ENCODE assay signal across 8 cellular contexts in genomic region chr1:9292361-9293240, GRCh38. TPM values are rescaled to one million over a fixed set of nuclear protein-coding genes. Genes with fewer than 3 reads are reported as not detected.
DNase-seq lines count a peak whose midpoint lies in the region; ATAC-seq and TF ChIP-seq lines count a peak whose summit lies in the region.

SPSB1 (plus strand) TSS chr1:9292894; CDS start chr1:9355892, 62,998 bp downstream.

- H3K9ac ChIP-seq in HCT116 (ENCODE audit: low read length), result peak within 1 kb of the TSS; percentile 76

- no peaks in the 10 kb centered on the region for H3K27me3 Mint-ChIP-seq in Caco-2 (ENCODE audit: insufficient read depth, unreplicated experiment)

- BruUV-seq in Caco-2 (replicated peaks; lab: Mats Ljungman, UMichigan) (no TSS peak), HCT116 (replicated peaks; lab: Mats Ljungman, UMichigan) (no TSS peak)

- H3K4me1 Mint-ChIP-seq in Caco-2 (ENCODE audit: low read depth, unreplicated experiment), result peaks cover 6% of the 10 kb centered on the region
- peaks cover 17% of the 10 kb centered on the region for H3K4me1 Mint-ChIP-seq in stimulated activated effector memory CD8-positive, alpha-beta T cell treated with anti-CD3 and anti-CD28 coated beads, Interleukin-12 subunit alpha, Interleukin-12 subunit beta, amount 100 ng/mL, for 72 hours

- POLR2A ChIA-PET in Caco-2 (lab: Charles Lee) (interaction anchor here (0.6 kb wide), 1 partner anchor 187 kb away, joined by 3 read pairs; no protein-coding TSS in a partner anchor), HCT116 (lab: Charles Lee) (interaction anchor here (0.9 kb wide), 1 partner anchor 12 kb away, joined by 3 read pairs; no protein-coding TSS in a partner anchor)

- peak; percentile 64 for ATAC-seq in HCT116
- peak; percentile 74 for ATAC-seq in mucosa of descending colon
- peak; percentile 69 for ATAC-seq in stimulated activated effector memory CD8-positive, alpha-beta T cell treated with anti-CD3 and anti-CD28 coated beads, Interleukin-12 subunit alpha, Interleukin-12 subunit beta, amount 100 ng/mL, for 72 hours
- ATAC-seq in HG03565 (IDR thresholded peaks at IDR 0.05; ENCODE audit: unreplicated experiment), result no peak

- intact Hi-C loops in Caco-2 (cut with micrococcal nuclease; ENCODE audit: unreplicated experiment) (loop anchor here (5.0 kb wide), 1 partner anchor 145 kb away; no protein-coding TSS in a partner anchor), HCT116 (cut with micrococcal nuclease) (no loop called here), mucosa of descending colon (cut with DNase I, micrococcal nuclease) (loop anchor here (10.0 kb wide), 2 partner anchors 72 to 142 kb away; no protein-coding TSS in a partner anchor)

- RAD21 ChIA-PET in HCT116 (lab: Charles Lee; ENCODE audit: low non-redundant PET in 1 of 2, low total read pairs in 2 of 2, uncharacterized antibody in 2 of 2, unreplicated experiment in 2 of 2), result interaction anchor here in 1 of 2 experiments (1.1 kb wide), 1 partner anchor 163 kb away, joined by 4 read pairs; no protein-coding TSS in a partner anchor

- H3K9me3 ChIP-seq in Caco-2 (peaks cover 10% of the 10 kb centered on the region), HCT116 (ENCODE audit: control insufficient read depth in 1 of 2, insufficient read depth in 1 of 2, low read depth in 1 of 2, low read length in 2 of 2) (peaks cover 3 to 7% of the 10 kb centered on the region in 2 experiments; a peak in 2 of 4 replicates), mucosa of descending colon (peaks cover 14% of the 10 kb centered on the region)

- peak within 1 kb of the TSS; percentile 97 for H3K4me2 ChIP-seq in HCT116 (ENCODE audit: low read length)

- H3K36me3 ChIP-seq in Caco-2 (ENCODE audit: control insufficient read depth, insufficient read depth, low read length), result no peaks in the 10 kb centered on the region; the same call in 1 of the 2 replicates
- 0 out of 4 replicates have a peak, but pooled peaks cover 0 to 3% of the 10 kb centered on the region in 2 experiments for H3K36me3 ChIP-seq in HCT116 (ENCODE audit: control insufficient read depth in 1 of 2, insufficient read depth in 2 of 2, low read length in 2 of 2)
- no peaks in the 10 kb centered on the region for H3K36me3 ChIP-seq in mucosa of descending colon (ENCODE audit: low read depth)

- TF ChIP-seq RAD21 in HCT116 (IDR thresholded peaks at IDR 0.05; ENCODE audit: low read depth), result no peak

- peaks cover 43% of the 10 kb centered on the region for H3K79me2 ChIP-seq in HCT116 (ENCODE audit: insufficient read depth, low read length)

- no peak within 1 kb of the TSS for H2AFZ ChIP-seq in HCT116 (ENCODE audit: low read depth, low read length, poor library complexity, severe bottlenecking)

- H3K27me3 ChIP-seq in Caco-2 (replicated peaks; ENCODE audit: control insufficient read depth, insufficient read depth, low read length) (no peaks in the 10 kb centered on the region), HCT116 (ENCODE audit: insufficient read depth, low read length) (no peaks in the 10 kb centered on the region)

- H3K9me2 ChIP-seq in HCT116 (ENCODE audit: insufficient read depth), result no peaks in the 10 kb centered on the region

- peak within 1 kb of the TSS; percentile 51 for H3K27ac ChIP-seq in HCT116 (ENCODE audit: low read depth, low read length)

- H3K4me3 ChIP-seq in Caco-2 (ENCODE audit: low read depth, low read length) (peak within 1 kb of the TSS; percentile 63), HCT116 (replicated peaks in 1 of 2; ENCODE audit: low read depth in 1 of 2, low read length in 2 of 2) (peak within 1 kb of the TSS; percentile 75 to 92), epithelial cell of proximal tubule (ENCODE audit: low read depth, low read length) (peak within 1 kb of the TSS; percentile 87), mucosa of descending colon (peak within 1 kb of the TSS; percentile 83)

- peaks cover 9% of the 10 kb centered on the region for H3K9me3 Mint-ChIP-seq in Caco-2 (ENCODE audit: unreplicated experiment)
- peaks cover 4% of the 10 kb centered on the region for H3K9me3 Mint-ChIP-seq in stimulated activated effector memory CD8-positive, alpha-beta T cell treated with anti-CD3 and anti-CD28 coated beads, Interleukin-12 subunit alpha, Interleukin-12 subunit beta, amount 100 ng/mL, for 72 hours

- no peak within 1 kb of the TSS for H3K27ac Mint-ChIP-seq in Caco-2 (ENCODE audit: unreplicated experiment)
- no peak within 1 kb of the TSS for H3K27ac Mint-ChIP-seq in stimulated activated effector memory CD8-positive, alpha-beta T cell treated with anti-CD3 and anti-CD28 coated beads, Interleukin-12 subunit alpha, Interleukin-12 subunit beta, amount 100 ng/mL, for 72 hours

- peak; percentile 73 for TF ChIP-seq POLR2A in HCT116 (IDR thresholded peaks at IDR 0.05; ENCODE audit: borderline replicate concordance, extremely low read depth, insufficient read depth, insufficient read length)

- peak; percentile 64 to 67 for DNase-seq in Caco-2
- DNase-seq in HCT116 (ENCODE audit: low read depth, low spot score), result no peak
- peak; percentile 37 for DNase-seq in NOMO-1 treated with dmso at 0.1 percent for 144 hours (lab: John Stamatoyannopoulos, UW; ENCODE audit: unreplicated experiment)
- DNase-seq in activated T-cell treated with anti-CD3 and anti-CD28 coated beads for 4 hours, result peak; percentile 51
- no peak for DNase-seq in epithelial cell of proximal tubule (ENCODE audit: low read depth)
- DNase-seq in mucosa of descending colon, result peak; percentile 84 to 91 (median 87)
- peak in 1 of 2 donors; percentile 67 for DNase-seq in stimulated activated effector memory CD8-positive, alpha-beta T cell treated with anti-CD3 and anti-CD28 coated beads, Interleukin-12 subunit alpha, Interleukin-12 subunit beta, amount 100 ng/mL, for 72 hours (ENCODE audit: low spot score in 2 of 2)

- peaks cover 5% of the 10 kb centered on the region for H3K36me3 Mint-ChIP-seq in Caco-2 (ENCODE audit: insufficient read depth, unreplicated experiment)
- H3K36me3 Mint-ChIP-seq in stimulated activated effector memory CD8-positive, alpha-beta T cell treated with anti-CD3 and anti-CD28 coated beads, Interleukin-12 subunit alpha, Interleukin-12 subunit beta, amount 100 ng/mL, for 72 hours, result no peaks in the 10 kb centered on the region

- H4K20me1 ChIP-seq in HCT116 (ENCODE audit: insufficient read depth), result no peaks in the 10 kb centered on the region

- peak within 1 kb of the TSS; percentile 63 for H3K4me3 Mint-ChIP-seq in Caco-2 (ENCODE audit: unreplicated experiment)
- peak within 1 kb of the TSS; percentile 38 for H3K4me3 Mint-ChIP-seq in stimulated activated effector memory CD8-positive, alpha-beta T cell treated with anti-CD3 and anti-CD28 coated beads, Interleukin-12 subunit alpha, Interleukin-12 subunit beta, amount 100 ng/mL, for 72 hours

- TF ChIP-seq CTCF in Caco-2 (IDR thresholded peaks at IDR 0.05; ENCODE audit: insufficient read depth in 1 of 2, low read depth in 1 of 2, low read length in 1 of 2, severe bottlenecking in 1 of 2, unreplicated experiment in 1 of 2) (no peak), HCT116 (IDR thresholded peaks at IDR 0.05 in 2 of 3, conservative IDR thresholded peaks at IDR 0.05 in 1 of 3; ENCODE audit: borderline replicate concordance in 1 of 3, insufficient read depth in 1 of 3, low read depth in 2 of 3, low read length in 2 of 3) (no peak), epithelial cell of proximal tubule (conservative IDR thresholded peaks at IDR 0.05; ENCODE audit: low read depth, low read length) (no peak), mucosa of descending colon (IDR thresholded peaks at IDR 0.05) (no peak)

- H3K4me1 ChIP-seq in Caco-2, result peaks cover 36% of the 10 kb centered on the region
- peaks cover 19 to 30% of the 10 kb centered on the region in 2 experiments for H3K4me1 ChIP-seq in HCT116 (ENCODE audit: control insufficient read depth in 1 of 2, insufficient read depth in 2 of 2, low read length in 2 of 2)
- H3K4me1 ChIP-seq in mucosa of descending colon (ENCODE audit: low read depth), result peaks cover 28% of the 10 kb centered on the region

- CTCF ChIA-PET in Caco-2 (lab: Charles Lee), result interaction anchor here (1.0 to 1.3 kb wide), 2 partner anchors 26 to 43 kb away, joined by 3 read pairs; no protein-coding TSS in a partner anchor
- CTCF ChIA-PET in HCT116 (lab: Charles Lee), result interaction anchor here (0.6 to 1.3 kb wide), 4 partner anchors 26 to 198 kb away, joined by 3 to 4 read pairs (median 4); partner anchors contain the start of gene H6PD

TF ChIP-seq in HCT116, 20 proteins besides CTCF, POLR2A, EP300 and RAD21 (continues in another document):
- TF ChIP-seq YY1 (IDR thresholded peaks at IDR 0.05; ENCODE audit: extremely low read depth, insufficient replicate concordance, low read depth, low read length), result no peak
- no peak for TF ChIP-seq ATF3 (IDR thresholded peaks at IDR 0.05)
- TF ChIP-seq REST (IDR thresholded peaks at IDR 0.05; ENCODE audit: low read depth), result no peak
- no peak for TF ChIP-seq CBX3 (IDR thresholded peaks at IDR 0.05; ENCODE audit: low read depth)

RNA-seq across cellular contexts. Expression of gene SPSB1, which starts in this region (rescaled TPM):
- 12.8 and 18.2 TPM in 2 replicates for total RNA-seq in Caco-2 (2022)
- 10.8 TPM for total RNA-seq in HCT116 (2021; ENCODE audit: unreplicated experiment)
- 10.1 and 10.3 TPM in 2 replicates for polyA plus RNA-seq in HCT116 (2012)
- total RNA-seq in epithelial cell of proximal tubule, result 20.0 and 20.8 TPM in 2 replicates
- total RNA-seq in mucosa of descending colon, result 10 to 100 TPM; 22.1 to 35.5 (median 26.1) TPM

Comparison
In these comparisons a context has a peak if more than half of its experiments do, and no peak if none do; other contexts are left out.
1. DNase-seq: peak in Caco-2 (2 of 2), NOMO-1 treated with dmso at 0.1 percent for 144 hours (single experiment), activated T-cell treated with anti-CD3 and anti-CD28 coated beads for 4 hours (single experiment) and mucosa of descending colon (3 of 3); none in HCT116 (single experiment) and epithelial cell of proximal tubule (single experiment).
2. Peak in every context shown above with its lines, with median percentiles within 50 percentile points of each other: H3K4me3 ChIP-seq.